In the genomic region with DNA sequence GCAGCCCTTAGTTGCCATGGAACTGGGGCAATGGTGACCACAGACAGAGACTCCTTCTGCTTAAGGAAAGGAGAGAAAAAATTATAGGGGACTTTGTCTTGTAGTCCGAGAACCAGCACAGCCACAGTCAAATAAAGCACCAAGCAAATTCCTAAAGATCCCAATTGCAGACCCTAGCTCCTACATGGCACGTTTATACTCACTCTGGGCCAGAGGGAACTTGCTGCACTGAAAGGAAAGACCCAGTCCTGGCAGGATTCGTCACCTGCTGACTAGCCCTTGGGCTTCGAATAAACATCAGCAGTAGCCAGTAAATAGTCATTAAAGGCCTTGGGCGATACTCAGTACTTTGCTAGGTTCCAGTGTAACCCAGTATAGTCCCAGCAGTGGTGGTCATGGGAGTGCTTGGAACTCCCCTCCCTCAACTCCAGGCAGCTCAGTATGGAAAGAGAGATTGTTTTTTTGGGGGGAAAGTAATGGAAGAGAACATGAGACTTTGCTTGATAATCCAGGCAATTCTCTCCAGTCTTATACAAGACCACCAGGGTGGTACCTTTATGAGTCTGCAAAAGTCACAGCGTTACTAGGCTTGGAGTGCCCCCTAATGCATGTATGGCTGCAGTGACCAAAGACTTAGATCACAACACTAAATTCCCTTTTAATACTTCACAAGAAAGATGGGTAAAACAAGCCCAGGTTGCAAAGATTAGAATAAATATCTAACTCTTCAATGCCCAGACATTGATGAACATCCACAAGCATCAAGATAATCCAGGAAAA, we compare ENCODE assay signal across 12 cellular contexts.
DNase-seq lines count a peak whose midpoint lies in the region; ATAC-seq and TF ChIP-seq lines count a peak whose summit lies in the region.
"Had no signal": no experiment of that assay in that cellular context is flagged by ENCODE, and none has a peak within 500 bp of the region (broad histone marks: within the 10 kb centered on the region; RNA-seq: fewer than 3 reads in every experiment).

No MANE protein-coding gene starts in this region.

- H3K4me3 Mint-ChIP-seq in MCF 10A (ENCODE audit: unreplicated experiment): no peak overlapping the region
- H3K4me3 Mint-ChIP-seq: activated naive CD4-positive, alpha-beta T cell treated with anti-CD3 and anti-CD28 coated beads, Interleukin-2, amount 50 U/mL, for 24 hours; IgD-negative memory B cell; natural killer cell had no signal

- POLR2A ChIA-PET in MCF 10A (lab: Yijun Ruan, JAX): interaction anchor here (0.8 kb wide), 1 partner anchor 885 kb away, joined by 3 read pairs; no protein-coding TSS in a partner anchor

- H3K4me3 ChIP-seq in left ventricle myocardium inferior (no peak overlapping the region), right cardiac atrium (ENCODE audit: low read length) (no peak overlapping the region), prostate gland (no peak overlapping the region)

- 68% methylated on average over 6 of the region's 6 CpGs for WGBS in right cardiac atrium
- 70% methylated on average over 6 of the region's 6 CpGs for WGBS in prostate gland

- H3K9me3 Mint-ChIP-seq in MCF 10A (ENCODE audit: unreplicated experiment): peaks cover 13% of the 10 kb centered on the region

- no peaks in the 10 kb centered on the region for H3K4me1 ChIP-seq in left ventricle myocardium inferior
- no peaks in the 10 kb centered on the region for H3K4me1 ChIP-seq in right cardiac atrium (ENCODE audit: control insufficient read depth, insufficient read depth, low read length)
- no peaks in the 10 kb centered on the region for H3K4me1 ChIP-seq in prostate gland (replicated peaks)

- ATAC-seq in right cardiac atrium: no peak
- ATAC-seq: natural killer cell had no signal

- DNase-seq in left ventricle myocardium inferior (no peak), right cardiac atrium (no peak), SK-N-DZ (ENCODE audit: low spot score) (peak; percentile 13), iPS DF 4.7 (ENCODE audit: extremely low read depth, low spot score) (peak; percentile 33), MCF 10A (ENCODE audit: unreplicated experiment) (no peak), DMS 273 treated with DMSO at 0.1 percent for 48 hours (lab: John Stamatoyannopoulos, UW) (no peak), prostate gland (ENCODE audit: low spot score) (no peak)
- no peak for DNase-seq in activated CD8-positive, alpha-beta memory T cell treated with anti-CD3 and anti-CD28 coated beads, Interleukin-2, amount 50 U/mL, for 48 hours
- DNase-seq: foreskin melanocyte, natural killer cell had no signal

- BruUV-seq in MCF 10A (replicated peaks; lab: Mats Ljungman, UMichigan): no TSS peak

- intact Hi-C loops in left ventricle myocardium inferior (cut with micrococcal nuclease) (no loop called here), right cardiac atrium (cut with DNase I) (no loop called here), MCF 10A (cut with micrococcal nuclease) (no loop called here), prostate gland (cut with DNase I) (no loop called here)

- no peak for TF ChIP-seq POLR2A in prostate gland (IDR thresholded peaks at IDR 0.05)

- H3K27me3 Mint-ChIP-seq in MCF 10A (ENCODE audit: insufficient read depth, unreplicated experiment): peaks cover 50% of the 10 kb centered on the region
- H3K27me3 Mint-ChIP-seq: IgD-negative memory B cell had no signal

- no peaks in the 10 kb centered on the region for H3K36me3 ChIP-seq in left ventricle myocardium inferior
- no peaks in the 10 kb centered on the region for H3K36me3 ChIP-seq in prostate gland

- peak; percentile 14 for TF ChIP-seq CTCF in left ventricle myocardium inferior (IDR thresholded peaks at IDR 0.05; ENCODE audit: borderline replicate concordance)
- no peak for TF ChIP-seq CTCF in MCF 10A (IDR thresholded peaks at IDR 0.05; ENCODE audit: unreplicated experiment)
- no peak for TF ChIP-seq CTCF in prostate gland (IDR thresholded peaks at IDR 0.05)

- H3K27me3 ChIP-seq in left ventricle myocardium inferior (ENCODE audit: low read depth): no peaks in the 10 kb centered on the region
- H3K27me3 ChIP-seq in right cardiac atrium (ENCODE audit: control insufficient read depth, insufficient read depth): no peaks in the 10 kb centered on the region
- H3K27me3 ChIP-seq in prostate gland (replicated peaks; ENCODE audit: insufficient read depth): no peaks in the 10 kb centered on the region

- H3K27ac ChIP-seq in left ventricle myocardium inferior (replicated peaks) (no peak overlapping the region), right cardiac atrium (ENCODE audit: low read length) (no peak overlapping the region), prostate gland (no peak overlapping the region)

- H3K4me1 Mint-ChIP-seq in MCF 10A (ENCODE audit: insufficient read depth, unreplicated experiment): no peaks in the 10 kb centered on the region
- H3K4me1 Mint-ChIP-seq: activated naive CD4-positive, alpha-beta T cell treated with anti-CD3 and anti-CD28 coated beads, Interleukin-2, amount 50 U/mL, for 24 hours; IgD-negative memory B cell; natural killer cell had no signal

- H3K36me3 Mint-ChIP-seq in MCF 10A (ENCODE audit: insufficient read depth, unreplicated experiment): no peaks in the 10 kb centered on the region
- H3K36me3 Mint-ChIP-seq: activated naive CD4-positive, alpha-beta T cell treated with anti-CD3 and anti-CD28 coated beads, Interleukin-2, amount 50 U/mL, for 24 hours; IgD-negative memory B cell had no signal

- no peak overlapping the region for H3K27ac Mint-ChIP-seq in MCF 10A (ENCODE audit: low read depth, unreplicated experiment)
- H3K27ac Mint-ChIP-seq: activated naive CD4-positive, alpha-beta T cell treated with anti-CD3 and anti-CD28 coated beads, Interleukin-2, amount 50 U/mL, for 24 hours; IgD-negative memory B cell; natural killer cell had no signal

- H3K9me3 ChIP-seq in left ventricle myocardium inferior (replicated peaks) (peaks cover 45% of the 10 kb centered on the region), right cardiac atrium (ENCODE audit: control insufficient read depth, low read length) (no peaks in the 10 kb centered on the region), prostate gland (no peaks in the 10 kb centered on the region)

- CTCF ChIA-PET in MCF 10A (lab: Yijun Ruan, JAX): no interaction called here

Comparison
In these comparisons a context has a peak if more than half of its experiments do, and no peak if none do; other contexts are left out.
1. DNase-seq: peak in SK-N-DZ (single experiment) and iPS DF 4.7 (single experiment); none in left ventricle myocardium inferior (single experiment), right cardiac atrium (0 of 3), MCF 10A (single experiment), DMS 273 treated with DMSO at 0.1 percent for 48 hours (single experiment), prostate gland (single experiment) and activated CD8-positive, alpha-beta memory T cell treated with anti-CD3 and anti-CD28 coated beads, Interleukin-2, amount 50 U/mL, for 48 hours (single experiment).